Comparison of ENCODE assay signal across 24 cellular contexts in genomic region chr2:215707608-215708007, GRCh38.
"Had no signal": no experiment of that assay in that cellular context is flagged by ENCODE, and none has a peak within 500 bp of the region (broad histone marks: within the 10 kb centered on the region; RNA-seq: fewer than 3 reads in every experiment).

No MANE protein-coding gene starts in this region.

- DNase-seq: cortex of kidney; effector memory CD8-positive, alpha-beta T cell; erythroblast; esophagus squamous epithelium; hypothalamus; immature natural killer cell; left ventricle myocardium superior; lower lobe of right lung; mucosa of descending colon; naive B cell; right lobe of liver; small intestine; stimulated activated CD4-positive, alpha-beta T cell treated with anti-CD3 and anti-CD28 coated beads, Interleukin-12 subunit alpha, Interleukin-12 subunit beta, amount 100 ng/mL, for 4 hours; stimulated activated CD4-positive, alpha-beta T cell treated with anti-CD3 and anti-CD28 coated beads, Interleukin-1b, Interleukin-23, amount 100 ng/mL, for 48 hours; stimulated activated CD4-positive, alpha-beta T cell treated with anti-CD3 and anti-CD28 coated beads, Interleukin-4, amount 100 ng/mL, for 1 hour; stimulated activated CD8-positive, alpha-beta memory T cell treated with anti-CD3 and anti-CD28 coated beads, Interleukin-4, amount 100 ng/mL, for 48 hours; stimulated activated naive CD4-positive, alpha-beta T cell; stimulated activated naive CD8-positive, alpha-beta T cell treated with anti-CD3 and anti-CD28 coated beads, Interleukin-15, amount 100 ng/mL, for 72 hours; thyroid gland had no signal

- H3K9me3 Mint-ChIP-seq: effector memory CD8-positive, alpha-beta T cell; immature natural killer cell; naive B cell; natural killer cell treated with Interleukin-12 subunit alpha and Interleukin-12 subunit beta and Interleukin-15 and Interleukin-18, amount 100 ng/mL, for 72 hours; stimulated activated naive CD8-positive, alpha-beta T cell treated with anti-CD3 and anti-CD28 coated beads, Interleukin-15, amount 100 ng/mL, for 72 hours; type B pancreatic cell had no signal

- ATAC-seq: effector memory CD8-positive, alpha-beta T cell; left ventricle myocardium superior; lower lobe of right lung; mucosa of descending colon; natural killer cell treated with Interleukin-12 subunit alpha and Interleukin-12 subunit beta and Interleukin-15 and Interleukin-18, amount 100 ng/mL, for 72 hours; right lobe of liver; stimulated activated naive CD8-positive, alpha-beta T cell treated with anti-CD3 and anti-CD28 coated beads, Interleukin-15, amount 100 ng/mL, for 72 hours had no signal

- H3K27me3 Mint-ChIP-seq: progenitor cell of endocrine pancreas; stimulated activated naive CD8-positive, alpha-beta T cell treated with anti-CD3 and anti-CD28 coated beads, Interleukin-15, amount 100 ng/mL, for 72 hours; type B pancreatic cell had no signal

- H3K27ac ChIP-seq: esophagus squamous epithelium, lower lobe of right lung, neural progenitor cell, parathyroid adenoma, right lobe of liver, thyroid gland had no signal

- H3K4me3 ChIP-seq: esophagus squamous epithelium, lower lobe of right lung, mucosa of descending colon, neural progenitor cell, right lobe of liver, thyroid gland had no signal

- H3K9ac ChIP-seq: neural progenitor cell, parathyroid adenoma had no signal

- H3K36me3 Mint-ChIP-seq: immature natural killer cell; naive B cell; natural killer cell treated with Interleukin-12 subunit alpha and Interleukin-12 subunit beta and Interleukin-15 and Interleukin-18, amount 100 ng/mL, for 72 hours; type B pancreatic cell had no signal

- H3K4me1 ChIP-seq: parathyroid adenoma, thyroid gland had no signal

- H3K4me1 Mint-ChIP-seq: immature natural killer cell; naive B cell; stimulated activated naive CD8-positive, alpha-beta T cell treated with anti-CD3 and anti-CD28 coated beads, Interleukin-15, amount 100 ng/mL, for 72 hours had no signal

- H3K27ac Mint-ChIP-seq: effector memory CD8-positive, alpha-beta T cell; immature natural killer cell; naive B cell; natural killer cell treated with Interleukin-12 subunit alpha and Interleukin-12 subunit beta and Interleukin-15 and Interleukin-18, amount 100 ng/mL, for 72 hours; neural progenitor cell; progenitor cell of endocrine pancreas; stimulated activated naive CD8-positive, alpha-beta T cell treated with anti-CD3 and anti-CD28 coated beads, Interleukin-15, amount 100 ng/mL, for 72 hours; type B pancreatic cell had no signal

- H3K4me3 Mint-ChIP-seq: effector memory CD8-positive, alpha-beta T cell; immature natural killer cell; naive B cell; natural killer cell treated with Interleukin-12 subunit alpha and Interleukin-12 subunit beta and Interleukin-15 and Interleukin-18, amount 100 ng/mL, for 72 hours; neural progenitor cell; stimulated activated naive CD8-positive, alpha-beta T cell treated with anti-CD3 and anti-CD28 coated beads, Interleukin-15, amount 100 ng/mL, for 72 hours; type B pancreatic cell had no signal

- H3K27me3 ChIP-seq: esophagus squamous epithelium, neural progenitor cell, right lobe of liver, thyroid gland had no signal

- H3K9me3 ChIP-seq: esophagus squamous epithelium, lower lobe of right lung, mucosa of descending colon, right lobe of liver, thyroid gland had no signal

- H3K36me3 ChIP-seq: esophagus squamous epithelium, lower lobe of right lung, neural progenitor cell, right lobe of liver, thyroid gland had no signal
